22 cellular contexts compared by ENCODE assay signal in genomic region chr3:99402755-99403154, GRCh38.
"Had no signal": no experiment of that assay in that cellular context is flagged by ENCODE, and none has a peak within 500 bp of the region (broad histone marks: within the 10 kb centered on the region; RNA-seq: fewer than 3 reads in every experiment).

No MANE protein-coding gene starts in this region.

- H3K27me3 ChIP-seq: colonic mucosa, esophagus muscularis mucosa, gastrocnemius medialis, heart left ventricle, hepatocyte, left lung had no signal

- H3K4me1 ChIP-seq: colonic mucosa, esophagus muscularis mucosa, gastrocnemius medialis, heart left ventricle, left lung, lower lobe of right lung had no signal

- H3K27ac Mint-ChIP-seq: immature natural killer cell, mesothelial cell of epicardium had no signal

- H3K4me3 ChIP-seq: colonic mucosa, dorsolateral prefrontal cortex, esophagus muscularis mucosa, gastrocnemius medialis, heart left ventricle, hepatocyte, left lung, lower lobe of right lung, mucosa of descending colon had no signal

- DNase-seq: colonic mucosa; cortex of kidney; dermis blood vessel endothelial cell; dorsolateral prefrontal cortex; effector CD4-positive, alpha-beta T cell; effector memory CD4-positive, alpha-beta T cell; foreskin fibroblast; foreskin melanocyte; gastrocnemius medialis; heart left ventricle; hypothalamus; immature natural killer cell; islet precursor cell; left cardiac atrium; left lung; left ventricle myocardium superior; lower lobe of right lung; mesenchymal stem cell; mucosa of descending colon had no signal

- H3K4me2 ChIP-seq: hepatocyte had no signal

- H3K4me1 Mint-ChIP-seq: immature natural killer cell, mesothelial cell of epicardium had no signal

- H3K9me3 ChIP-seq: colonic mucosa, gastrocnemius medialis had no signal

- H3K27ac ChIP-seq: colonic mucosa, dorsolateral prefrontal cortex, esophagus muscularis mucosa, gastrocnemius medialis, heart left ventricle, hepatocyte, left lung, lower lobe of right lung had no signal

- H2AFZ ChIP-seq: hepatocyte had no signal

- ATAC-seq: gastrocnemius medialis, heart left ventricle, left cardiac atrium, left lung, left ventricle myocardium superior, lower lobe of right lung, mucosa of descending colon had no signal

- H3K36me3 Mint-ChIP-seq: immature natural killer cell, mesothelial cell of epicardium had no signal

- H3K79me2 ChIP-seq: hepatocyte had no signal

- H3K36me3 ChIP-seq: colonic mucosa, esophagus muscularis mucosa, gastrocnemius medialis, heart left ventricle, left lung, lower lobe of right lung had no signal

- H3K4me3 Mint-ChIP-seq: immature natural killer cell, mesothelial cell of epicardium had no signal
